15 cellular contexts compared by ENCODE assay signal in genomic region chr9:93557366-93558137, GRCh38.
"Had no signal": no experiment of that assay in that cellular context is flagged by ENCODE, and none has a peak within 500 bp of the region (broad histone marks: within the 10 kb centered on the region; RNA-seq: fewer than 3 reads in every experiment).

No MANE protein-coding gene starts in this region.

- H3K4me3 Mint-ChIP-seq: dendritic cell treated with granulocyte-macrophage colony-stimulating factor and Interleukin-4, amounts not matched to agents 40 ng/mL and 50 ng/mL, for 4 days; effector memory CD8-positive, alpha-beta T cell; naive B cell; nephron had no signal

- DNase-seq: effector memory CD8-positive, alpha-beta T cell; esophagus squamous epithelium; foreskin fibroblast; kidney; left cardiac atrium; left ventricle myocardium inferior; mesendoderm; naive B cell; posterior cingulate gyrus; small intestine; stimulated activated CD4-positive, alpha-beta T cell treated with anti-CD3 and anti-CD28 coated beads, Interleukin-2, amount 100 ng/mL, for 48 hours; stimulated activated naive CD4-positive, alpha-beta T cell treated with Interleukin-2 at 50 U/mL for 16 hours; trophoblast cell had no signal

- H3K27ac Mint-ChIP-seq: dendritic cell treated with granulocyte-macrophage colony-stimulating factor and Interleukin-4, amounts not matched to agents 40 ng/mL and 50 ng/mL, for 4 days; effector memory CD8-positive, alpha-beta T cell; nephron had no signal

- ATAC-seq: effector memory CD8-positive, alpha-beta T cell; left cardiac atrium had no signal

- H3K27me3 Mint-ChIP-seq: dendritic cell treated with granulocyte-macrophage colony-stimulating factor and Interleukin-4, amounts not matched to agents 40 ng/mL and 50 ng/mL, for 4 days; effector memory CD8-positive, alpha-beta T cell; naive B cell had no signal

- H3K4me1 Mint-ChIP-seq: naive B cell had no signal

- H3K9me3 Mint-ChIP-seq: dendritic cell treated with granulocyte-macrophage colony-stimulating factor and Interleukin-4, amounts not matched to agents 40 ng/mL and 50 ng/mL, for 4 days; effector memory CD8-positive, alpha-beta T cell; naive B cell; nephron had no signal
